In the genomic region with DNA sequence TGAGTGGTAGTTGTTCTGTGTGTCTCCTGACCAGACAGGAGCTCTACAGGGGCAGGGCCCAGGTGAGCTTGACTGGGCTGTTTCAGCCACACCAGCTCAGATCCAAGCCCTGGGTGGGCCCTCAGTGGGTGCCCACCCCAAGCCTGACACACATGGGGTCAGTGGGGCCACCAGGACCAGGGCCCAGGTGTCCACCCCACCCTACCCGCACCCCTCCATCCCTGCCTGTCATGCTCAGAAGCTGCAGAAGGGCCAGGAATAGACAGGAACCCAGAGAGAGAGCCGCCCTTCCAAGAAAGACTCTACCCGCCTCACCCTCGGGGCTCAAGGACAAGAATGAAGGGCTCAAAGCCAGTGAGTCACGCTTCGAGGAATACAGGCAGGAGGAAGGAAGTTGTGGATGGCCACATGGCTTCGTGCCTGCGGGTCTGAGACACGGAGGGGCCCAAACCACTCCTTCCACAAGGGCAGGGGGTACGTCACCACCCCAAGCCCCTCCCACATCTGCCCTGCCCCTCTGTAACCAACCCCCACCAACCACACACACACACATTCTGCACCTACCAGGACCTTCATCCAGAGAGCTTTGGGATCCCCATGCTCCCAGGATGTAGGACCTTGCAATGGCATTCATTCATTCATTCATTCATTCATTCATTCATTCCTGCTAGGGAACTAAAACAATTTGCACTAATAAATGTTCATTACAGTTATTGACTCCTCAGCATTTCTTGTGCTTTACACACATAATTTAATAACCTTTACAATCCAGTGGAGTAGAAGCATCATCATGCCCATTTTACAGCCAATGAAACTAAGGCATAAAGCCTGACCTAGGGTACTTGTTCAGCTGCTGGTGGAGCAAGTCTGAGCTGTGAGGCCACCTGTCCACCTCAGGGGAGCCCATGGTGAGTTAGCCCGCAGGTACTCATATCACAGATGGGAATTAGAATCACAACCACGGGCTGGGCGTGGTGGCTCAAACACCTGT, we compare ENCODE assay signal across 8 cellular contexts. TPM values are rescaled to one million over a fixed set of nuclear protein-coding genes. Genes with fewer than 3 reads are reported as not detected.
DNase-seq lines count a peak whose midpoint lies in the region; TF ChIP-seq lines count a peak whose summit lies in the region.

No MANE protein-coding gene starts in this region.

- intact Hi-C loops in Caco-2 (cut with micrococcal nuclease; ENCODE audit: unreplicated experiment) (no loop called here), PC-9 (cut with micrococcal nuclease; ENCODE audit: unreplicated experiment) (loop anchor here (1.0 kb wide), 3 partner anchors 11 to 34 kb away; no protein-coding TSS in a partner anchor)

- H3K9me3 ChIP-seq in Caco-2 (no peaks in the 10 kb centered on the region), PC-9 (ENCODE audit: insufficient read depth, low read depth) (no peaks in the 10 kb centered on the region)

- H3K27me3 Mint-ChIP-seq in Caco-2 (ENCODE audit: insufficient read depth, unreplicated experiment) = no peaks in the 10 kb centered on the region

- H3K4me1 Mint-ChIP-seq in Caco-2 (ENCODE audit: low read depth, unreplicated experiment) = no peaks in the 10 kb centered on the region

- H3K36me3 ChIP-seq in Caco-2 (ENCODE audit: control insufficient read depth, insufficient read depth, low read length) (no peaks in the 10 kb centered on the region; the same call in 1 of the 2 replicates), PC-9 (ENCODE audit: low read depth) (peaks cover 27% of the 10 kb centered on the region)

- peaks cover 97% of the 10 kb centered on the region for H3K79me2 ChIP-seq in PC-9 (ENCODE audit: low read depth)

- no peak overlapping the region for H3K4me3 Mint-ChIP-seq in Caco-2 (ENCODE audit: unreplicated experiment)

- DNase-seq in Caco-2 (peak in 1 of 2 experiments; percentile 48), PC-9 (peak; percentile 94), glomerular endothelial cell (ENCODE audit: extremely low read depth, low read depth, low spot score) (peak; percentile 61), renal cortical epithelial cell (ENCODE audit: low read depth) (peak; percentile 94), NCI-H2107 (lab: John Stamatoyannopoulos, UW) (no peak), NCI-H2081 (lab: John Stamatoyannopoulos, UW) (no peak), NCI-H2029 treated with DMSO at 0.1 percent for 48 hours (lab: John Stamatoyannopoulos, UW) (no peak)
- DNase-seq in activated T-helper 9 cell treated with anti-CD3 and anti-CD28 coated beads, Interleukin-2, amount 50 U/mL, for 16 hours (ENCODE audit: low read depth) = peak; percentile 45

- no peak overlapping the region for H2AFZ ChIP-seq in PC-9

- no peak for TF ChIP-seq CTCF in Caco-2 (IDR thresholded peaks at IDR 0.05; ENCODE audit: insufficient read depth in 1 of 2, low read depth in 1 of 2, low read length in 1 of 2, severe bottlenecking in 1 of 2, unreplicated experiment in 1 of 2)
- TF ChIP-seq CTCF in PC-9 (conservative IDR thresholded peaks at IDR 0.05) = no peak

- peak overlapping the region; percentile 71 for H3K4me2 ChIP-seq in PC-9

- peaks cover 38% of the 10 kb centered on the region for H4K20me1 ChIP-seq in PC-9 (ENCODE audit: insufficient read depth)

- H3K27ac Mint-ChIP-seq in Caco-2 (ENCODE audit: unreplicated experiment) = peak overlapping the region; percentile 45

- POLR2A ChIA-PET in Caco-2 (lab: Charles Lee) = interaction anchor here (0.6 kb wide), 1 partner anchor 19 kb away, joined by 13 read pairs; no protein-coding TSS in a partner anchor
- POLR2A ChIA-PET in PC-9 (lab: Charles Lee; ENCODE audit: unreplicated experiment) = interaction anchor here (0.6 to 0.9 kb wide), 4 partner anchors 11 to 58 kb away, joined by 3 to 17 read pairs (median 6); no protein-coding TSS in a partner anchor

- H3K4me3 ChIP-seq in Caco-2 (ENCODE audit: low read depth, low read length) (no peak overlapping the region), PC-9 (no peak overlapping the region)

- CTCF ChIA-PET in Caco-2 (lab: Charles Lee) = no interaction called here
- CTCF ChIA-PET in PC-9 (lab: Charles Lee) = interaction anchor here (0.6 to 1.0 kb wide), 3 partner anchors 29 to 603 kb away, joined by 3 to 6 read pairs (median 4); no protein-coding TSS in a partner anchor

- H3K27me3 ChIP-seq in Caco-2 (replicated peaks; ENCODE audit: control insufficient read depth, insufficient read depth, low read length) (no peaks in the 10 kb centered on the region), PC-9 (ENCODE audit: insufficient read depth, low read depth) (no peaks in the 10 kb centered on the region)

- no peaks in the 10 kb centered on the region for H3K9me3 Mint-ChIP-seq in Caco-2 (ENCODE audit: unreplicated experiment)

- peaks cover 16% of the 10 kb centered on the region for H3K4me1 ChIP-seq in Caco-2
- peaks cover 71% of the 10 kb centered on the region for H3K4me1 ChIP-seq in PC-9 (replicated peaks; ENCODE audit: insufficient read depth)

- peaks cover 12% of the 10 kb centered on the region for H3K36me3 Mint-ChIP-seq in Caco-2 (ENCODE audit: insufficient read depth, unreplicated experiment)

- H3K27ac ChIP-seq in PC-9 = peak overlapping the region; percentile 74

- no peaks in the 10 kb centered on the region for H3K9me2 ChIP-seq in PC-9 (ENCODE audit: insufficient read depth)

- BruUV-seq in Caco-2 (replicated peaks; lab: Mats Ljungman, UMichigan) = no TSS peak
- TSS peak; percentile 17 for BruUV-seq in PC-9 (replicated peaks; lab: Mats Ljungman, UMichigan)

- H3F3A ChIP-seq in PC-9 (ENCODE audit: insufficient read depth, low read depth) = peaks cover 44% of the 10 kb centered on the region

RNA-seq across cellular contexts. Expression of a gene that starts 56.0 kb away (rescaled TPM):
- 5.5 and 6.7 TPM in 2 replicates for total RNA-seq in Caco-2 (2022)
- total RNA-seq in PC-9 (2021) = 35.1 and 44.0 TPM in 2 replicates
- 53.1 and 56.3 TPM in 2 replicates for total RNA-seq in glomerular endothelial cell
- total RNA-seq in renal cortical epithelial cell = 10.8 and 37.5 TPM in 2 replicates

Comparison
In these comparisons a context has a peak if more than half of its experiments do, and no peak if none do; other contexts are left out.
1. DNase-seq: peak in PC-9 (2 of 2), activated T-helper 9 cell treated with anti-CD3 and anti-CD28 coated beads, Interleukin-2, amount 50 U/mL, for 16 hours (single experiment), glomerular endothelial cell (single experiment) and renal cortical epithelial cell (single experiment); none in NCI-H2107 (single experiment), NCI-H2081 (0 of 2) and NCI-H2029 treated with DMSO at 0.1 percent for 48 hours (single experiment).